ENCODE assay signal across 29 cellular contexts in the genomic region with DNA sequence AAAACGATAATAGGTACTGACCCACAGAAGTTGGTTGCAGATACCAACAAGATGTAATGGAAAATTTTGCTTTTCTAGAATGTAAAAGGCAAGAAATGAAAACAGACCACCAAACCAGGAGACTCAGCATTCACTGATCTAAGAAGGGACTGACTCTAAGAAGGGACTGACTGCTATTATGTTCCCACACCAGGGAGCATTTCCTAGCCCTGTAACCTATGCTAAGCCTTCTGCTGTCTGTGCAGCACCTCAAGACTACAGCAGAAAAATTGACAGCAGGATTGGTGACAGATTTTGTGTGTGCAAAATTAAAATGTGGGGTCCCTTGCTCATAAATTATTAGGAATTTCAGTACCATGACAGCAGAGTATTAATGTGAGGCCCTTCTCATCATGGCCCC.
"Had no signal": no experiment of that assay in that cellular context is flagged by ENCODE, and none has a peak within 500 bp of the region (broad histone marks: within the 10 kb centered on the region; RNA-seq: fewer than 3 reads in every experiment).

No MANE protein-coding gene starts in this region.

- H3K27me3 ChIP-seq: ascending aorta, breast epithelium, cardiac muscle cell, colonic mucosa, esophagus muscularis mucosa, foreskin keratinocyte, gastrocnemius medialis, heart left ventricle had no signal

- H3K4me3 ChIP-seq: ascending aorta, breast epithelium, cardiac muscle cell, colonic mucosa, esophagus muscularis mucosa, gastrocnemius medialis, heart left ventricle had no signal

- H3K36me3 ChIP-seq: ascending aorta, breast epithelium, cardiac muscle cell, colonic mucosa, esophagus muscularis mucosa, gastrocnemius medialis, heart left ventricle had no signal

- H3K27me3 Mint-ChIP-seq: activated CD4-positive, alpha-beta memory T cell treated with anti-CD3 and anti-CD28 coated beads, Interleukin-2, amount 10 ng/mL, durations not matched to agents 7 days and 5 days; activated CD4-positive, alpha-beta T cell treated with anti-CD3 and anti-CD28 coated beads, Interleukin-2, amount 10 ng/mL, durations not matched to agents 7 days and 5 days; activated naive CD4-positive, alpha-beta T cell treated with anti-CD3 and anti-CD28 coated beads, Interleukin-2, amount 10 ng/mL, durations not matched to agents 7 days and 5 days; activated naive CD8-positive, alpha-beta T cell treated with anti-CD3 and anti-CD28 coated beads, Interleukin-2, amount 10 ng/mL, durations not matched to agents 7 days and 5 days; activated T-cell treated with anti-CD3 and anti-CD28 coated beads, Interleukin-2, amount 50 U/mL, for 24 hours; brain; central memory CD8-positive, alpha-beta T cell had no signal

- H3K36me3 Mint-ChIP-seq: activated naive CD4-positive, alpha-beta T cell treated with anti-CD3 and anti-CD28 coated beads, Interleukin-2, amount 10 ng/mL, durations not matched to agents 7 days and 5 days; activated naive CD4-positive, alpha-beta T cell treated with anti-CD3 and anti-CD28 coated beads, Interleukin-2, amount 50 U/mL, for 72 hours; activated naive CD8-positive, alpha-beta T cell treated with anti-CD3 and anti-CD28 coated beads, Interleukin-2, amount 10 ng/mL, durations not matched to agents 7 days and 5 days; brain had no signal

- H3K4me1 ChIP-seq: ascending aorta, breast epithelium, colonic mucosa, esophagus muscularis mucosa, foreskin keratinocyte, gastrocnemius medialis, heart left ventricle had no signal

- H3K27ac ChIP-seq: ascending aorta, breast epithelium, cardiac muscle cell, colonic mucosa, esophagus muscularis mucosa, foreskin keratinocyte, gastrocnemius medialis, heart left ventricle had no signal

- H3K9me3 ChIP-seq: ascending aorta, breast epithelium, colonic mucosa, esophagus muscularis mucosa, gastrocnemius medialis, heart left ventricle had no signal

- H3K9me3 Mint-ChIP-seq: activated CD4-positive, alpha-beta memory T cell treated with anti-CD3 and anti-CD28 coated beads, Interleukin-2, amount 10 ng/mL, durations not matched to agents 7 days and 5 days; activated CD4-positive, alpha-beta T cell treated with anti-CD3 and anti-CD28 coated beads, Interleukin-2, amount 10 ng/mL, durations not matched to agents 7 days and 5 days; activated naive CD4-positive, alpha-beta T cell treated with anti-CD3 and anti-CD28 coated beads, Interleukin-2, amount 10 ng/mL, durations not matched to agents 7 days and 5 days; activated naive CD8-positive, alpha-beta T cell treated with anti-CD3 and anti-CD28 coated beads, Interleukin-2, amount 10 ng/mL, durations not matched to agents 7 days and 5 days; activated T-cell treated with anti-CD3 and anti-CD28 coated beads, Interleukin-2, amount 50 U/mL, for 24 hours; activated T-cell treated with anti-CD3 and anti-CD28 coated beads, Interleukin-2, amount 50 U/mL, for 72 hours; central memory CD8-positive, alpha-beta T cell; endodermal cell had no signal

- H3K27ac Mint-ChIP-seq: activated CD4-positive, alpha-beta memory T cell treated with anti-CD3 and anti-CD28 coated beads, Interleukin-2, amount 10 ng/mL, durations not matched to agents 7 days and 5 days; activated CD4-positive, alpha-beta T cell treated with anti-CD3 and anti-CD28 coated beads, Interleukin-2, amount 10 ng/mL, durations not matched to agents 7 days and 5 days; activated naive CD4-positive, alpha-beta T cell treated with anti-CD3 and anti-CD28 coated beads, Interleukin-2, amount 10 ng/mL, durations not matched to agents 7 days and 5 days; activated naive CD4-positive, alpha-beta T cell treated with anti-CD3 and anti-CD28 coated beads, Interleukin-2, amount 50 U/mL, for 72 hours; activated naive CD8-positive, alpha-beta T cell treated with anti-CD3 and anti-CD28 coated beads, Interleukin-2, amount 10 ng/mL, durations not matched to agents 7 days and 5 days; activated T-cell treated with anti-CD3 and anti-CD28 coated beads, Interleukin-2, amount 50 U/mL, for 24 hours; activated T-cell treated with anti-CD3 and anti-CD28 coated beads, Interleukin-2, amount 50 U/mL, for 72 hours; endodermal cell had no signal

- H3K4me1 Mint-ChIP-seq: activated CD4-positive, alpha-beta memory T cell treated with anti-CD3 and anti-CD28 coated beads, Interleukin-2, amount 10 ng/mL, durations not matched to agents 7 days and 5 days; activated CD4-positive, alpha-beta T cell treated with anti-CD3 and anti-CD28 coated beads, Interleukin-2, amount 10 ng/mL, durations not matched to agents 7 days and 5 days; activated naive CD4-positive, alpha-beta T cell treated with anti-CD3 and anti-CD28 coated beads, Interleukin-2, amount 10 ng/mL, durations not matched to agents 7 days and 5 days; activated naive CD8-positive, alpha-beta T cell treated with anti-CD3 and anti-CD28 coated beads, Interleukin-2, amount 10 ng/mL, durations not matched to agents 7 days and 5 days; brain; central memory CD8-positive, alpha-beta T cell had no signal

- DNase-seq: activated CD4-positive, alpha-beta memory T cell treated with anti-CD3 and anti-CD28 coated beads, Interleukin-2, amount 10 ng/mL, durations not matched to agents 7 days and 5 days; activated CD4-positive, alpha-beta T cell treated with anti-CD3 and anti-CD28 coated beads for 1 hour; activated CD4-positive, alpha-beta T cell treated with anti-CD3 and anti-CD28 coated beads for 4 hours; activated CD4-positive, alpha-beta T cell treated with anti-CD3 and anti-CD28 coated beads, Interleukin-2, amount 10 ng/mL, durations not matched to agents 7 days and 5 days; activated CD4-positive, alpha-beta T cell treated with anti-CD3 and anti-CD28 coated beads, Interleukin-2, amount 50 U/mL, for 4 hours; activated CD8-positive, alpha-beta memory T cell treated with anti-CD3 and anti-CD28 coated beads, Interleukin-2, amount 50 U/mL, for 48 hours; activated gamma-delta T cell; activated naive CD4-positive, alpha-beta T cell; activated naive CD4-positive, alpha-beta T cell treated with anti-CD3 and anti-CD28 coated beads, Interleukin-2, amount 10 ng/mL, durations not matched to agents 7 days and 5 days; activated naive CD8-positive, alpha-beta T cell treated with anti-CD3 and anti-CD28 coated beads, Interleukin-2, amount 10 ng/mL, durations not matched to agents 7 days and 5 days; activated T-cell treated with anti-CD3 and anti-CD28 coated beads for 4 hours; activated T-cell treated with anti-CD3 and anti-CD28 coated beads, Interleukin-2, amount 50 U/mL, for 24 hours; activated T-cell treated with anti-CD3 and anti-CD28 coated beads, Interleukin-2, amount 50 U/mL, for 72 hours; colonic mucosa; effector memory CD4-positive, alpha-beta T cell; endodermal cell; foreskin keratinocyte; gastrocnemius medialis; glutamatergic neuron; heart left ventricle; hypothalamus; T-helper 2 cell had no signal

- H3K4me3 Mint-ChIP-seq: activated CD4-positive, alpha-beta memory T cell treated with anti-CD3 and anti-CD28 coated beads, Interleukin-2, amount 10 ng/mL, durations not matched to agents 7 days and 5 days; activated CD4-positive, alpha-beta T cell treated with anti-CD3 and anti-CD28 coated beads, Interleukin-2, amount 10 ng/mL, durations not matched to agents 7 days and 5 days; activated naive CD4-positive, alpha-beta T cell treated with anti-CD3 and anti-CD28 coated beads, Interleukin-2, amount 10 ng/mL, durations not matched to agents 7 days and 5 days; activated naive CD8-positive, alpha-beta T cell treated with anti-CD3 and anti-CD28 coated beads, Interleukin-2, amount 10 ng/mL, durations not matched to agents 7 days and 5 days; activated T-cell treated with anti-CD3 and anti-CD28 coated beads, Interleukin-2, amount 50 U/mL, for 24 hours; activated T-cell treated with anti-CD3 and anti-CD28 coated beads, Interleukin-2, amount 50 U/mL, for 72 hours; brain; central memory CD8-positive, alpha-beta T cell; endodermal cell had no signal

- ATAC-seq: activated naive CD4-positive, alpha-beta T cell treated with anti-CD3 and anti-CD28 coated beads, Interleukin-2, amount 50 U/mL, for 72 hours; activated T-cell treated with anti-CD3 and anti-CD28 coated beads, Interleukin-2, amount 50 U/mL, for 72 hours; foreskin keratinocyte; gastrocnemius medialis; heart left ventricle had no signal
